8 cellular contexts compared by ENCODE assay signal in genomic region chr17:75571197-75571884, GRCh38. TPM values are rescaled to one million over a fixed set of nuclear protein-coding genes. Genes with fewer than 3 reads are reported as not detected.
DNase-seq lines count a peak whose midpoint lies in the region; TF ChIP-seq lines count a peak whose summit lies in the region.
"Had no signal": no experiment of that assay in that cellular context is flagged by ENCODE, and none has a peak within 500 bp of the region (broad histone marks: within the 10 kb centered on the region; RNA-seq: fewer than 3 reads in every experiment).

No MANE protein-coding gene starts in this region.

- H3K36me3 ChIP-seq in smooth muscle cell (ENCODE audit: low read depth) (no peaks in the 10 kb centered on the region), breast epithelium (no peaks in the 10 kb centered on the region)

- H3K4me3 Mint-ChIP-seq in endothelial cell (ENCODE audit: unreplicated experiment), result no peak overlapping the region

- H2AFZ ChIP-seq in smooth muscle cell (ENCODE audit: low read depth), result peak overlapping the region; percentile 62

- peak overlapping the region; percentile 13 for H3K27ac Mint-ChIP-seq in endothelial cell (ENCODE audit: unreplicated experiment)

- H3K27me3 ChIP-seq in smooth muscle cell (ENCODE audit: low read depth), result no peaks in the 10 kb centered on the region
- H3K27me3 ChIP-seq in breast epithelium, result no peaks in the 10 kb centered on the region

- H3F3A ChIP-seq in smooth muscle cell (ENCODE audit: low read depth), result no peaks in the 10 kb centered on the region

- intact Hi-C loops in breast epithelium (cut with DNase I; ENCODE audit: low total_unique reads), result no loop called here

- 84% methylated on average over 14 of the region's 15 CpGs for WGBS in smooth muscle cell (ENCODE audit: low lambda C conversion rate)

- TF ChIP-seq POLR2A in GM19099 (IDR thresholded peaks at IDR 0.05; ENCODE audit: extremely low read depth, insufficient read length, low read depth) (peak; percentile 46), breast epithelium (IDR thresholded peaks at IDR 0.05) (no peak)

- no peaks in the 10 kb centered on the region for H3K9me3 Mint-ChIP-seq in endothelial cell (ENCODE audit: unreplicated experiment)

- peaks cover 5% of the 10 kb centered on the region for H3K27me3 Mint-ChIP-seq in endothelial cell (ENCODE audit: unreplicated experiment)

- H3K36me3 Mint-ChIP-seq in endothelial cell (ENCODE audit: low read depth, unreplicated experiment), result peaks cover 3% of the 10 kb centered on the region

- no peak overlapping the region for H3K4me2 ChIP-seq in smooth muscle cell

- no peaks in the 10 kb centered on the region for H3K9me3 ChIP-seq in smooth muscle cell (replicated peaks; ENCODE audit: low read depth)
- H3K9me3 ChIP-seq in breast epithelium, result no peaks in the 10 kb centered on the region

- H3K4me1 ChIP-seq in smooth muscle cell (ENCODE audit: low read depth), result no peaks in the 10 kb centered on the region
- no peaks in the 10 kb centered on the region for H3K4me1 ChIP-seq in breast epithelium

- H3K79me2 ChIP-seq in smooth muscle cell (ENCODE audit: low read depth), result no peaks in the 10 kb centered on the region

- H3K4me3 ChIP-seq in smooth muscle cell (no peak overlapping the region), breast epithelium (no peak overlapping the region)

- H3K4me1 Mint-ChIP-seq in endothelial cell (ENCODE audit: unreplicated experiment), result no peaks in the 10 kb centered on the region

- DNase-seq in NOMO-1 (lab: John Stamatoyannopoulos, UW; ENCODE audit: unreplicated experiment in 2 of 2) (peak; percentile 92 to 97), endothelial cell (ENCODE audit: low spot score) (peak; percentile 28), smooth muscle cell (lab: John Stamatoyannopoulos, UW; ENCODE audit: unreplicated experiment) (no peak), NCI-H2081 (lab: John Stamatoyannopoulos, UW) (no peak), breast epithelium (ENCODE audit: low spot score in 2 of 2) (no peak), NCI-H1105 treated with DMSO at 0.1 percent for 48 hours (lab: John Stamatoyannopoulos, UW) (no peak)
- DNase-seq: stimulated activated CD4-positive, alpha-beta T cell treated with anti-CD3 and anti-CD28 coated beads, Interleukin-2, amount 100 ng/mL, for 48 hours had no signal

- no peaks in the 10 kb centered on the region for H4K20me1 ChIP-seq in smooth muscle cell (ENCODE audit: low read depth)

- no peak overlapping the region for H3K9ac ChIP-seq in smooth muscle cell (ENCODE audit: low read depth)

- no peak for TF ChIP-seq CTCF in endothelial cell (IDR thresholded peaks at IDR 0.05; ENCODE audit: unreplicated experiment)
- no peak for TF ChIP-seq CTCF in smooth muscle cell (IDR thresholded peaks at IDR 0.05; ENCODE audit: borderline replicate concordance, insufficient read depth, poor library complexity, severe bottlenecking)
- TF ChIP-seq CTCF in breast epithelium (IDR thresholded peaks at IDR 0.05), result no peak

- H3K27ac ChIP-seq in smooth muscle cell (ENCODE audit: low read depth) (peak overlapping the region; percentile 33), breast epithelium (no peak overlapping the region)

RNA-seq across cellular contexts. Expression of gene MYO15B, which starts 16.3 kb away (rescaled TPM):
- total RNA-seq in endothelial cell (ENCODE audit: unreplicated experiment) (224 TPM), smooth muscle cell (10.5 and 14.7 TPM in 2 replicates), breast epithelium (100 to 1,000 TPM in 1 of 3 donors, 10 to 100 TPM in 2; 65.3 to 121 (median 86.6) TPM)
- polyA plus RNA-seq in smooth muscle cell, result 17.5 and 43.9 TPM in 2 replicates

RNA-seq across cellular contexts. Expression of gene LLGL2, which starts 45.8 kb away (rescaled TPM):
- total RNA-seq in endothelial cell (ENCODE audit: unreplicated experiment) (34.4 TPM), smooth muscle cell (7.6 and 9.9 TPM in 2 replicates), breast epithelium (10 to 100 TPM in 2 of 3 donors, 1 to 10 TPM in 1; 4.6 to 60.2 (median 52.4) TPM)
- 12.7 and 33.5 TPM in 2 replicates for polyA plus RNA-seq in smooth muscle cell

RNA-seq across cellular contexts. Expression of gene TSEN54, which starts 55.0 kb away (rescaled TPM):
- total RNA-seq in endothelial cell (ENCODE audit: unreplicated experiment) (18.8 TPM), smooth muscle cell (12.5 and 15.1 TPM in 2 replicates), breast epithelium (10 to 100 TPM; 18.4 to 34.7 (median 31.2) TPM)
- 15.1 and 27.7 TPM in 2 replicates for polyA plus RNA-seq in smooth muscle cell

RNA-seq across cellular contexts. Expression of gene CASKIN2, which starts 56.0 kb away (rescaled TPM):
- total RNA-seq in endothelial cell (ENCODE audit: unreplicated experiment), result 47.8 TPM
- total RNA-seq in smooth muscle cell, result 2.6 and 4.2 TPM in 2 replicates
- 8.0 and 10.9 TPM in 2 replicates for polyA plus RNA-seq in smooth muscle cell
- 10 to 100 TPM in 2 of 3 donors, 1 to 10 TPM in 1; 10.0 to 23.3 (median 14.6) TPM for total RNA-seq in breast epithelium

Comparison
In these comparisons a context has a peak if more than half of its experiments do, and no peak if none do; other contexts are left out.
1. DNase-seq: peak in NOMO-1 (2 of 2) and endothelial cell (single experiment); none in smooth muscle cell (single experiment), NCI-H2081 (0 of 2), breast epithelium (0 of 2) and NCI-H1105 treated with DMSO at 0.1 percent for 48 hours (single experiment).